In the genomic region with DNA sequence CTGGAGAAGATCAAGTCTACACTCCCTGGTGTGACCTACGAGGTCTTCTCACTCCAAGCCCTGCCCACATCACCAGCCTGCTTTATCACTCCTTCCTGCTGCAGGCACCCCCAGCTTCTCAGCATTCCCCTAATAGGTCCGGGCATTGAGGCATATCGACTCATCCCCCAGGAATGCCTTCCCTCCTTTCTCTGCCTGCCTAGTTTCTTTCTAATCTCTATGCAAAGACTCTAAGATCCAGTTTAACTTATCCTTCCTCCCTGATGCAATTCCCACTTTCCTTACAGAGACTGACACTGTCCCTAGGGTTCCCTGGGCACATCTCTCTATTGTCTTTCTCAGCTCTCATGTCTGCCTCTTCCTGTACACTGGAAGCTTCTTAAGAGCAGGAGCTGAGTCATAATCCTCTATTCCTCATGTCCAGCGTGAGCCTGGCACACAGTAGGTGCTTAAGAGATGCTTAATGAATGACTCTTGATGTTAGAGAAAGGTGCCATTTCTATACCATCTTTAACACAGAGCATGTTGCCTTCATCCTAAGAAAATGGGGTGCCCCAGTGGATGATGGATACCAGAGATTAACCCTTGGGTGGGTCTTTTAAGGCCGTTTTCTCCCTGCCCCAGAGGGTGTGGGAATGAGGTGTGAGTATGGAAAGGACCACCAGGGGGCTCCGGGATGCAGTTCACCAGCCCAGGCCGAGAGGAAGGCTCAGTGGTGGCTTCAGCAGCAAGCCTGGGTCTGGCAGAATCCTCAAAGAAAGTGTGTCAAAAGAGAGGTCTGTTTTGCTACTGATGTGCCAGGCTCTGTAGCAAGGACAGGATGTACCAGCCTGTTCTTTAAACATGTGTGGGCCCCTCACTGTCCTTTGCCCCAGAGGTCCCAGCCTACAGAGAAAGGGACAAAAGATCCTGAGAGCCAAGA, we compare ENCODE assay signal across 8 cellular contexts. TPM values are rescaled to one million over a fixed set of nuclear protein-coding genes. Genes with fewer than 3 reads are reported as not detected.
DNase-seq lines count a peak whose midpoint lies in the region; ATAC-seq lines count a peak whose summit lies in the region.

No MANE protein-coding gene starts in this region.

- no peaks in the 10 kb centered on the region for H3K4me1 ChIP-seq in HAP-1

- H3K36me3 ChIP-seq in HAP-1 (replicated peaks): no peaks in the 10 kb centered on the region

- H3K27me3 ChIP-seq in HAP-1 (ENCODE audit: low read depth): no peaks in the 10 kb centered on the region

- no peak for ATAC-seq in HG03097 (IDR thresholded peaks at IDR 0.05; ENCODE audit: low FRiP score, unreplicated experiment)
- ATAC-seq in activated CD4-positive, CD25-positive, alpha-beta regulatory T cell treated with anti-CD3 and anti-CD28 coated beads, Interleukin-2, amount 50 U/mL, for 24 hours: no peak

- no peaks in the 10 kb centered on the region for H3K9me3 ChIP-seq in HAP-1

- no peak overlapping the region for H3K4me3 ChIP-seq in HAP-1

- DNase-seq in DMS 273 treated with DMSO at 0.1 percent for 48 hours (lab: John Stamatoyannopoulos, UW) (peak; percentile 42), HAP-1 (ENCODE audit: low spot score in 2 of 2) (peak; percentile 63 to 88), NCI-H2227 (lab: John Stamatoyannopoulos, UW; ENCODE audit: unreplicated experiment) (peak; percentile 74), activated T-cell treated with anti-CD3 and anti-CD28 coated beads for 48 hours (ENCODE audit: low read depth) (peak; percentile 34), globus pallidus (ENCODE audit: low spot score) (peak; percentile 22), posterior vena cava (ENCODE audit: low spot score) (peak; percentile 87)

- intact Hi-C loops in posterior vena cava (cut with DNase I): loop anchor here in 1 of 2 donors (5.0 kb wide), 2 partner anchors 35 to 45 kb away; a partner anchor contains a TSS

- in situ Hi-C loops in HAP-1 (cut with MboI; ENCODE audit: low sequenced_read_pairs): loop anchor here (5.0 kb wide), 1 partner anchor 480 kb away; no protein-coding TSS in a partner anchor

RNA-seq across cellular contexts. Expression of a gene that starts 34.7 kb away (rescaled TPM):
- total RNA-seq in posterior vena cava: 100 to 1,000 TPM; 151 to 172 TPM

Comparison
In these comparisons a context has a peak if more than half of its experiments do, and no peak if none do; other contexts are left out.
1. DNase-seq: peak in every context shown above with its lines; median percentile 87 in posterior vena cava; 76 in HAP-1; 74 in NCI-H2227; 42 in DMS 273 treated with DMSO at 0.1 percent for 48 hours; 34 in activated T-cell treated with anti-CD3 and anti-CD28 coated beads for 48 hours; 22 in globus pallidus.